ENCODE assay signal across 13 cellular contexts in the genomic region with DNA sequence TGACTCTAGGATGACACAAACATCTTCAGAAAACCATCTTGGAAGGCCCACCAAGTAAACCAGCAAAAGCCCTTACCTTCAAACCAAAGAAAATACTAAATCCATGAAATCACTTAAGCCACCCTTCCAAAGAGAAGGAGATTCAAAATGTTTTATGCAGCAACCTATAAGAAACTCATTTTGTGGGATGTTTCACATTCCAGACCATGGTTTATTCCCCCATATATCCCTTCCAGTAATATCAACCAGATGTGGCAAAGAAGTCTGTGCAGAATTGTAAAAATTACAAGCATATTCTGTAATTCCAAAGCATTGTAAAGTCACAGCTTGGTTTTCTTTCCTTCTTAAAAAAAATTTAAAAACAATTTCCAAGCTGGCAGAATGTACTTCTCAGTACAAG.
DNase-seq lines count a peak whose midpoint lies in the region; ATAC-seq and TF ChIP-seq lines count a peak whose summit lies in the region.
"Had no signal": no experiment of that assay in that cellular context is flagged by ENCODE, and none has a peak within 500 bp of the region (broad histone marks: within the 10 kb centered on the region; RNA-seq: fewer than 3 reads in every experiment).

No MANE protein-coding gene starts in this region.

- no peaks in the 10 kb centered on the region for H3K36me3 ChIP-seq in adipocyte (ENCODE audit: control insufficient read depth, insufficient read depth, low read length, severe bottlenecking)

- H3K9ac ChIP-seq in adipocyte (ENCODE audit: low read length), result no peak overlapping the region

- no peaks in the 10 kb centered on the region for H3K9me3 ChIP-seq in adipocyte (ENCODE audit: control insufficient read depth, low read length)
- H3K9me3 ChIP-seq: Caco-2 had no signal

- DNase-seq in GM04503 (ENCODE audit: low read depth) (peak; percentile 82), adipocyte (ENCODE audit: low read depth) (peak; percentile 85), fibroblast of mammary gland (ENCODE audit: low read depth) (peak; percentile 35), NCI-H1092 treated with DMSO at 0.1 percent for 48 hours (lab: John Stamatoyannopoulos, UW) (no peak)
- DNase-seq: Caco-2, Kasumi-1, NCI-H1417, NCI-H2029, NCI-H510A treated with DMSO at 0.1 percent for 48 hours, SIG-M5 had no signal

- ATAC-seq in GM21717 (IDR thresholded peaks at IDR 0.05; ENCODE audit: unreplicated experiment) (no peak), HG03196 (IDR thresholded peaks at IDR 0.05; ENCODE audit: unreplicated experiment) (no peak), GM21360 (IDR thresholded peaks at IDR 0.05; ENCODE audit: unreplicated experiment) (no peak)

- peaks cover 19% of the 10 kb centered on the region for H3K4me1 ChIP-seq in adipocyte (ENCODE audit: control insufficient read depth, insufficient read depth, low read length)

- no peak overlapping the region for H3K4me3 ChIP-seq in adipocyte (ENCODE audit: low read length)
- no peak overlapping the region for H3K4me3 ChIP-seq in fibroblast of mammary gland (ENCODE audit: control insufficient read depth, low read depth, low read length)

- TF ChIP-seq CTCF in fibroblast of mammary gland (conservative IDR thresholded peaks at IDR 0.05; ENCODE audit: control insufficient read depth, insufficient read depth, low read depth, low read length), result no peak

- no peaks in the 10 kb centered on the region for H3K27me3 ChIP-seq in adipocyte (replicated peaks; ENCODE audit: control insufficient read depth, insufficient read depth, low read length)
